1 cellular context compared by ENCODE assay signal in genomic region chr15:78104119-78104479, GRCh38.
A peak's percentile ranks its signal among the peaks of the same experiment; 100 is the strongest.
TF ChIP-seq lines count a peak whose summit lies in the region.

No MANE protein-coding gene starts in this region.

TF ChIP-seq in K562, 482 proteins besides CTCF, POLR2A, EP300 and RAD21:
- TF ChIP-seq ZC3H11A (IDR thresholded peaks at IDR 0.05; ENCODE audit: low read depth, low read length) (no peak), GABPA (tag; conservative IDR thresholded peaks at IDR 0.05; ENCODE audit: low read depth) (0 out of 2 replicates have a peak, but pooled peaks have one; percentile 19), CHAMP1 (IDR thresholded peaks at IDR 0.05) (no peak), ID3 (CRISPR knock-in tag; IDR thresholded peaks at IDR 0.05) (no peak), ID3 (tag; IDR thresholded peaks at IDR 0.05) (no peak), THRB (CRISPR knock-in tag; conservative IDR thresholded peaks at IDR 0.05) (no peak)
TF ChIP-seq in K562: peak in this region for 1.
